In genomic region chr3:150370129-150370602, GRCh38 we compare ENCODE assay signal across 7 cellular contexts. TPM values are rescaled to one million over a fixed set of nuclear protein-coding genes. Genes with fewer than 3 reads are reported as not detected.
DNase-seq lines count a peak whose midpoint lies in the region; ATAC-seq and TF ChIP-seq lines count a peak whose summit lies in the region.

No MANE protein-coding gene starts in this region.

- H3K4ac ChIP-seq in IMR-90 (ENCODE audit: low read depth, low read length) = peak overlapping the region; percentile 99

- H2BK20ac ChIP-seq in IMR-90 (ENCODE audit: low read depth, low read length) = peak overlapping the region; percentile 98

- peak overlapping the region; percentile 70 for H4K5ac ChIP-seq in IMR-90 (ENCODE audit: low read depth, low read length)

- no peak for TF ChIP-seq EP300 in upper lobe of left lung (IDR thresholded peaks at IDR 0.05)

- H2BK5ac ChIP-seq in IMR-90 (ENCODE audit: low read depth, low read length, poor library complexity, severe bottlenecking) = peak overlapping the region; percentile 100

- dilution Hi-C loops in IMR-90 (cut with HindIII; ENCODE audit: low sequenced_read_pairs, unreplicated experiment) = no loop called here

- ATAC-seq in IMR-90 (ENCODE audit: low read depth) (peak; percentile 89), left colon (no peak), upper lobe of left lung (ENCODE audit: low FRiP score in 2 of 2) (peak; percentile 76 to 86), GM18519 (IDR thresholded peaks at IDR 0.05; ENCODE audit: low FRiP score, unreplicated experiment) (no peak)

- H2BK15ac ChIP-seq in IMR-90 (ENCODE audit: low read depth, low read length) = peak overlapping the region; percentile 98

- H2AK9ac ChIP-seq in IMR-90 (replicated peaks; ENCODE audit: low read depth, low read length, poor library complexity) = peak overlapping the region; percentile 95

- H2BK120ac ChIP-seq in IMR-90 (ENCODE audit: low read depth, low read length) = peak overlapping the region; percentile 98

- no peaks in the 10 kb centered on the region for H3K27me3 ChIP-seq in IMR-90 (ENCODE audit: control insufficient read depth, insufficient read depth, low read length)
- H3K27me3 ChIP-seq in upper lobe of left lung = no peaks in the 10 kb centered on the region

- peaks cover 5 to 14% of the 10 kb centered on the region in 2 experiments; a peak in 3 of 4 replicates for H3K79me1 ChIP-seq in IMR-90 (ENCODE audit: low read depth in 1 of 2, low read length in 2 of 2)

- H3K9me1 ChIP-seq in IMR-90 (ENCODE audit: insufficient read depth, low read length) = 0 out of 2 replicates have a peak, but pooled peaks cover 4% of the 10 kb centered on the region

- TF ChIP-seq RAD21 in IMR-90 (IDR thresholded peaks at IDR 0.05; ENCODE audit: low read length) = peak; percentile 47; the same call in 1 of the 2 replicates

- no peaks in the 10 kb centered on the region for H4K20me1 ChIP-seq in IMR-90 (ENCODE audit: insufficient read depth, low read length)

- H3K14ac ChIP-seq in IMR-90 (replicated peaks; ENCODE audit: low read depth, low read length) = peak overlapping the region; percentile 98

- H3K4me1 ChIP-seq in IMR-90 (ENCODE audit: control insufficient read depth, insufficient read depth, low read length) = peaks cover 2% of the 10 kb centered on the region
- peaks cover 9 to 20% (median 12%) of the 10 kb centered on the region in 4 donors for H3K4me1 ChIP-seq in upper lobe of left lung

- H3K9me3 ChIP-seq in IMR-90 (ENCODE audit: control insufficient read depth, insufficient read depth, low read length) = no peaks in the 10 kb centered on the region
- no peaks in the 10 kb centered on the region for H3K9me3 ChIP-seq in upper lobe of left lung

- POLR2A ChIA-PET in IMR-90 (lab: Charles Lee; ENCODE audit: unreplicated experiment) = no interaction called here

- H3K23ac ChIP-seq in IMR-90 (ENCODE audit: low read depth, low read length) = peak overlapping the region; percentile 99

- TF ChIP-seq POLR2A in IMR-90 (IDR thresholded peaks at IDR 0.05; ENCODE audit: low read depth, low read length) (peak; percentile 55; the same call in 1 of the 2 replicates), upper lobe of left lung (IDR thresholded peaks at IDR 0.05) (no peak)

- no TSS peak for BruUV-seq in IMR-90 (replicated peaks; lab: Mats Ljungman, UMichigan)

- peak overlapping the region; percentile 84 for H3K56ac ChIP-seq in IMR-90 (ENCODE audit: extremely low read depth, insufficient read depth, low read length)

- 0 out of 2 replicates have a peak, but pooled peaks have one; percentile 25 for TF ChIP-seq CTCF in IMR-90 (conservative IDR thresholded peaks at IDR 0.05; ENCODE audit: low read depth, low read length)
- peak in 1 of 6 experiments; percentile 10 for TF ChIP-seq CTCF in upper lobe of left lung (IDR thresholded peaks at IDR 0.05)

- H3K9ac ChIP-seq in IMR-90 (ENCODE audit: low read depth, low read length) = peak overlapping the region; percentile 72

- DNase-seq in IMR-90 (peak; percentile 97), caudate nucleus (lab: John Stamatoyannopoulos, UW) (peak in 34 of 61 donors; percentile 2 to 82 (median 26)), left colon (peak; percentile 20 to 50), upper lobe of left lung (peak in 1 of 2 donors; percentile 59), T-helper 2 cell (no peak), NCI-H1092 (lab: John Stamatoyannopoulos, UW) (no peak)

- peak overlapping the region; percentile 91 for H2AFZ ChIP-seq in IMR-90 (replicated peaks; ENCODE audit: low read length, poor library complexity)

- H2AK5ac ChIP-seq in IMR-90 (ENCODE audit: low read depth, low read length) = peak overlapping the region; percentile 87

- CTCF ChIA-PET in IMR-90 (lab: Yijun Ruan, JAX) = no interaction called here

- WGBS in IMR-90 (ENCODE audit: extremely low coverage in 2 of 2, insufficient read length in 1 of 2), 2 experiments = no CpG with 5 or more reads among the region's 4 CpGs
- 51 to 65% methylated on average over 4 of the region's 4 CpGs for WGBS in upper lobe of left lung, 2 donors

- no peaks in the 10 kb centered on the region for H3K36me3 ChIP-seq in IMR-90 (ENCODE audit: control insufficient read depth, insufficient read depth, low read length)
- H3K36me3 ChIP-seq in upper lobe of left lung = no peaks in the 10 kb centered on the region

- H3K18ac ChIP-seq in IMR-90 (ENCODE audit: low read depth, low read length) = peak overlapping the region; percentile 36

- in situ Hi-C loops in IMR-90 (cut with MboI; ENCODE audit: low sequenced_read_pairs) = no loop called here

- H3K4me3 ChIP-seq in IMR-90 (ENCODE audit: insufficient read depth, low read depth, low read length) = peak overlapping the region; percentile 38
- H3K4me3 ChIP-seq in upper lobe of left lung = peak overlapping the region in 1 of 4 donors; percentile 2

- H4K91ac ChIP-seq in IMR-90 (ENCODE audit: insufficient read depth, low read depth, low read length) = peak overlapping the region; percentile 98

- intact Hi-C loops in IMR-90 (cut with micrococcal nuclease) (loop anchor here (1.0 to 2.0 kb wide), 4 partner anchors 77 to 142 kb away; no protein-coding TSS in a partner anchor), left colon (cut with DNase I, micrococcal nuclease) (no loop called here)

- H3K27ac ChIP-seq in IMR-90 (ENCODE audit: insufficient read depth, low read length) = peak overlapping the region; percentile 83
- peak overlapping the region; percentile 63 for H3K27ac ChIP-seq in caudate nucleus (ENCODE audit: low read depth, low read length)
- peak overlapping the region in 2 of 4 donors; percentile 49 to 59 for H3K27ac ChIP-seq in upper lobe of left lung

- peak overlapping the region; percentile 71 for H3K4me2 ChIP-seq in IMR-90 (ENCODE audit: low read depth, low read length)

- peak overlapping the region; percentile 52 to 98 for H4K8ac ChIP-seq in IMR-90 (ENCODE audit: low read depth in 2 of 2, low read length in 2 of 2)

TF ChIP-seq in IMR-90, 13 proteins besides CTCF, POLR2A, EP300 and RAD21:
- TF ChIP-seq MXI1 (IDR thresholded peaks at IDR 0.05; ENCODE audit: borderline replicate concordance, low read depth, low read length) (no peak), CEBPB (IDR thresholded peaks at IDR 0.05; ENCODE audit: low read depth, low read length) (no peak), RCOR1 (IDR thresholded peaks at IDR 0.05; ENCODE audit: insufficient replicate concordance, low read length) (no peak), RFX5 (IDR thresholded peaks at IDR 0.05; ENCODE audit: low read depth, low read length) (peak; percentile 62), NFE2L2 (IDR thresholded peaks at IDR 0.05; ENCODE audit: low read depth, low read length) (peak; percentile 30; the same call in 1 of the 2 replicates), FOS (IDR thresholded peaks at IDR 0.05; ENCODE audit: low read depth, low read length) (peak; percentile 67), SMC3 (IDR thresholded peaks at IDR 0.05; ENCODE audit: low read depth, low read length) (no peak), MAZ (IDR thresholded peaks at IDR 0.05; ENCODE audit: borderline replicate concordance, low read depth, low read length) (peak; percentile 32; the same call in 1 of the 2 replicates), BHLHE40 (IDR thresholded peaks at IDR 0.05; ENCODE audit: low read depth, low read length) (peak; percentile 82), USF2 (IDR thresholded peaks at IDR 0.05; ENCODE audit: low read depth, low read length) (no peak), CHD1 (IDR thresholded peaks at IDR 0.05; ENCODE audit: low read depth, low read length) (no peak), ELK1 (IDR thresholded peaks at IDR 0.05; ENCODE audit: borderline replicate concordance, low read depth, low read length) (no peak), MAFK (IDR thresholded peaks at IDR 0.05; ENCODE audit: low read depth, low read length) (peak; percentile 63)
TF ChIP-seq in IMR-90: peak in this region for 6.

RNA-seq across cellular contexts. Expression of gene TSC22D2, which starts 37.9 kb away (rescaled TPM):
- total RNA-seq in IMR-90 (2012; rRNA removed) (12.2 and 15.8 TPM in 2 replicates), left colon (10 to 100 TPM; 22.4 to 28.3 TPM), upper lobe of left lung (10 to 100 TPM; 18.3 to 31.4 (median 25.5) TPM)
- 16.7 and 20.5 TPM in 2 replicates for polyA plus RNA-seq in IMR-90 (2012; rRNA removed)
- polyA plus RNA-seq in IMR-90 (2012; cell fraction: cytosol; rRNA removed) = 6.3 and 8.5 TPM in 2 replicates
- polyA plus RNA-seq in IMR-90 (2012; cell fraction: nucleus; rRNA removed; ENCODE audit: low replicate concordance) = 8.2 and 33.9 TPM in 2 replicates

Comparison
In these comparisons a context has a peak if more than half of its experiments do, and no peak if none do; other contexts are left out.
1. ATAC-seq: peak in IMR-90 (single experiment) and upper lobe of left lung (2 of 2); none in left colon (single experiment) and GM18519 (single experiment).
2. DNase-seq: peak in IMR-90 (single experiment), caudate nucleus (34 of 61) and left colon (2 of 2); none in T-helper 2 cell (0 of 5) and NCI-H1092 (single experiment).